1 cellular context compared by ENCODE assay signal in genomic region chr15:73926191-73927002, GRCh38.
TF ChIP-seq lines count a peak whose summit lies in the region.

Gene LOXL1 (plus strand): TSS chr15:73926462. CDS start chr15:73926784, 322 bp downstream.

TF ChIP-seq in K562, 482 proteins besides CTCF, POLR2A, EP300 and RAD21 (continued from another document):
- TF ChIP-seq ZBTB40 (IDR thresholded peaks at IDR 0.05), result no peak
- TF ChIP-seq ZBTB40 (CRISPR knock-in tag; IDR thresholded peaks at IDR 0.05), result no peak
- TF ChIP-seq ZNF76 (CRISPR knock-in tag; IDR thresholded peaks at IDR 0.05; ENCODE audit: borderline replicate concordance), result no peak
- TF ChIP-seq MXI1 (IDR thresholded peaks at IDR 0.05; ENCODE audit: low read depth, low read length), result no peak
- TF ChIP-seq ZNF263 (CRISPR knock-in tag; IDR thresholded peaks at IDR 0.05; ENCODE audit: borderline replicate concordance), result peak; percentile 23; the same call in 1 of the 2 replicates
- TF ChIP-seq TEAD1 (CRISPR knock-in tag; IDR thresholded peaks at IDR 0.05), result peak in 1 of 2 experiments; percentile 23; a peak in 2 of 4 replicates
- TF ChIP-seq GATAD2A (IDR thresholded peaks at IDR 0.05), result no peak
- no peak for TF ChIP-seq BCOR (IDR thresholded peaks at IDR 0.05)
- TF ChIP-seq TGIF2 (CRISPR knock-in tag; IDR thresholded peaks at IDR 0.05), result no peak
- TF ChIP-seq, protein P1, sequence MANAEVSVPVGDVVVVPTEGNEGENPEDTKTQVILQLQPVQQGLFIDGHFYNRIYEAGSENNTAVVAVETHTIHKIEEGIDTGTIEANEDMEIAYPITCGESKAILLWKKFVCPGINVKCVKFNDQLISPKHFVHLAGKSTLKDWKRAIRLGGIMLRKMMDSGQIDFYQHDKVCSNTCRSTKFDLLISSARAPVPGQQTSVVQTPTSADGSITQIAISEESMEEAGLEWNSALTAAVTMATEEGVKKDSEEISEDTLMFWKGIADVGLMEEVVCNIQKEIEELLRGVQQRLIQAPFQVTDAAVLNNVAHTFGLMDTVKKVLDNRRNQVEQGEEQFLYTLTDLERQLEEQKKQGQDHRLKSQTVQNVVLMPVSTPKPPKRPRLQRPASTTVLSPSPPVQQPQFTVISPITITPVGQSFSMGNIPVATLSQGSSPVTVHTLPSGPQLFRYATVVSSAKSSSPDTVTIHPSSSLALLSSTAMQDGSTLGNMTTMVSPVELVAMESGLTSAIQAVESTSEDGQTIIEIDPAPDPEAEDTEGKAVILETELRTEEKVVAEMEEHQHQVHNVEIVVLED (CRISPR knock-in tag; IDR thresholded peaks at IDR 0.05), result no peak
- TF ChIP-seq PTRF (tag; IDR thresholded peaks at IDR 0.05), result no peak
- no peak for TF ChIP-seq ZNF165 (CRISPR knock-in tag; IDR thresholded peaks at IDR 0.05; ENCODE audit: borderline replicate concordance)
- TF ChIP-seq ZNF354B (CRISPR knock-in tag; IDR thresholded peaks at IDR 0.05), result no peak
- TF ChIP-seq SUPT5H (IDR thresholded peaks at IDR 0.05), result no peak
- TF ChIP-seq L3MBTL2 (IDR thresholded peaks at IDR 0.05), result peak; percentile 42; the same call in 1 of the 2 replicates
- TF ChIP-seq, protein P2, sequence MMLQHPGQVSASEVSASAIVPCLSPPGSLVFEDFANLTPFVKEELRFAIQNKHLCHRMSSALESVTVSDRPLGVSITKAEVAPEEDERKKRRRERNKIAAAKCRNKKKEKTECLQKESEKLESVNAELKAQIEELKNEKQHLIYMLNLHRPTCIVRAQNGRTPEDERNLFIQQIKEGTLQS (IDR thresholded peaks at IDR 0.05), result no peak
- TF ChIP-seq, protein P2 (CRISPR knock-in tag; conservative IDR thresholded peaks at IDR 0.05), result no peak
- no peak for TF ChIP-seq SMC3 (conservative IDR thresholded peaks at IDR 0.05; ENCODE audit: insufficient read depth, low read depth, low read length)
- TF ChIP-seq ZNF121 (CRISPR knock-in tag; conservative IDR thresholded peaks at IDR 0.05), result no peak
- TF ChIP-seq THAP12 (CRISPR knock-in tag; IDR thresholded peaks at IDR 0.05), result no peak
- no peak for TF ChIP-seq GATA2 (CRISPR knock-in tag; IDR thresholded peaks at IDR 0.05)
- no peak for TF ChIP-seq PML (IDR thresholded peaks at IDR 0.05; ENCODE audit: low read length)
- peak; percentile 63 for TF ChIP-seq TEAD2 (tag; IDR thresholded peaks at IDR 0.05)
- TF ChIP-seq ZBTB8A (IDR thresholded peaks at IDR 0.05; ENCODE audit: partially characterized antibody), result no peak
- peak; percentile 19; the same call in 1 of the 2 replicates for TF ChIP-seq ZFX (CRISPR knock-in tag; IDR thresholded peaks at IDR 0.05)
- TF ChIP-seq SMAD1 (IDR thresholded peaks at IDR 0.05; ENCODE audit: low read depth, low read length, partially characterized antibody), result no peak
- TF ChIP-seq, protein P3, sequence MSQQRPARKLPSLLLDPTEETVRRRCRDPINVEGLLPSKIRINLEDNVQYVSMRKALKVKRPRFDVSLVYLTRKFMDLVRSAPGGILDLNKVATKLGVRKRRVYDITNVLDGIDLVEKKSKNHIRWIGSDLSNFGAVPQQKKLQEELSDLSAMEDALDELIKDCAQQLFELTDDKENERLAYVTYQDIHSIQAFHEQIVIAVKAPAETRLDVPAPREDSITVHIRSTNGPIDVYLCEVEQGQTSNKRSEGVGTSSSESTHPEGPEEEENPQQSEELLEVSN (IDR thresholded peaks at IDR 0.05; ENCODE audit: borderline replicate concordance in 1 of 2, extremely low read depth in 1 of 2, insufficient read depth in 1 of 2, insufficient read length in 1 of 2, low read depth in 1 of 2, low read length in 1 of 2, poor library complexity in 1 of 2, severe bottlenecking in 1 of 2), result peak in 1 of 2 experiments; percentile 22
- no peak for TF ChIP-seq RBBP5 (IDR thresholded peaks at IDR 0.05; ENCODE audit: borderline replicate concordance, insufficient read depth, low read length, poor library complexity, severe bottlenecking)
- TF ChIP-seq ZNF395 (CRISPR knock-in tag; IDR thresholded peaks at IDR 0.05), result no peak
- no peak for TF ChIP-seq MYBL2 (IDR thresholded peaks at IDR 0.05; ENCODE audit: low read depth)
- no peak for TF ChIP-seq MYBL2 (CRISPR knock-in tag; IDR thresholded peaks at IDR 0.05; ENCODE audit: borderline replicate concordance)
- TF ChIP-seq TFAP4 (CRISPR knock-in tag; IDR thresholded peaks at IDR 0.05; ENCODE audit: borderline replicate concordance), result peak; percentile 35; the same call in 1 of the 2 replicates
- no peak for TF ChIP-seq HNRNPL (IDR thresholded peaks at IDR 0.05; ENCODE audit: low read depth, low read length)
- no peak for TF ChIP-seq ZNF3 (CRISPR knock-in tag; IDR thresholded peaks at IDR 0.05)
- TF ChIP-seq PTTG1 (tag; IDR thresholded peaks at IDR 0.05; ENCODE audit: low read depth), result no peak
- no peak for TF ChIP-seq TARDBP (IDR thresholded peaks at IDR 0.05)
- no peak for TF ChIP-seq FOXJ2 (tag; IDR thresholded peaks at IDR 0.05)
- TF ChIP-seq OTX1 (CRISPR knock-in tag; IDR thresholded peaks at IDR 0.05), result no peak
- TF ChIP-seq ZNF764 (CRISPR knock-in tag; IDR thresholded peaks at IDR 0.05; ENCODE audit: low read depth), result no peak
- no peak for TF ChIP-seq ZNF780A (CRISPR knock-in tag; IDR thresholded peaks at IDR 0.05)
TF ChIP-seq in K562: peak in this region for 7.
